Comparison of ENCODE assay signal across 8 cellular contexts in genomic region chr7:45919947-45920542, GRCh38. TPM values are rescaled to one million over a fixed set of nuclear protein-coding genes. Genes with fewer than 3 reads are reported as not detected.
A peak's percentile ranks its signal among the peaks of the same experiment; 100 is the strongest.
DNase-seq lines count a peak whose midpoint lies in the region; ATAC-seq and TF ChIP-seq lines count a peak whose summit lies in the region.

No MANE protein-coding gene starts in this region.

- TF ChIP-seq CTCF in VCaP (conservative IDR thresholded peaks at IDR 0.05) = 0 out of 2 replicates have a peak, but pooled peaks have one; percentile 15
- TF ChIP-seq CTCF in sigmoid colon (IDR thresholded peaks at IDR 0.05) = no peak

- peaks cover 17% of the 10 kb centered on the region for H4K20me1 ChIP-seq in GM23248 (ENCODE audit: insufficient read depth)

- peaks cover 86% of the 10 kb centered on the region for H3F3A ChIP-seq in GM23248 (ENCODE audit: insufficient read depth)

- H3K4me3 ChIP-seq in GM23248 (peak overlapping the region; percentile 99), right cardiac atrium (ENCODE audit: low read length) (peak overlapping the region; percentile 55), sigmoid colon (peak overlapping the region; percentile 26 to 66 (median 52))

- in situ Hi-C loops in GM23248 (cut with MboI) = loop anchor here (5.0 to 25.0 kb wide), 4 partner anchors 432 to 1267 kb away; no protein-coding TSS in a partner anchor

- H3K27me3 ChIP-seq in GM23248 (replicated peaks; ENCODE audit: insufficient read depth) (no peaks in the 10 kb centered on the region), right cardiac atrium (ENCODE audit: control insufficient read depth, insufficient read depth) (no peaks in the 10 kb centered on the region), sigmoid colon (peaks cover 6 to 42% (median 12%) of the 10 kb centered on the region in 3 donors)

- no peak for TF ChIP-seq EP300 in sigmoid colon (IDR thresholded peaks at IDR 0.05)

- no peaks in the 10 kb centered on the region for H3K9me3 ChIP-seq in GM23248 (ENCODE audit: low read depth)
- no peaks in the 10 kb centered on the region for H3K9me3 ChIP-seq in right cardiac atrium (ENCODE audit: control insufficient read depth, low read length)
- H3K9me3 ChIP-seq in sigmoid colon = no peaks in the 10 kb centered on the region

- H3K9me2 ChIP-seq in GM23248 (ENCODE audit: insufficient read depth) = no peaks in the 10 kb centered on the region

- H2AFZ ChIP-seq in GM23248 = no peak overlapping the region

- DNase-seq in GM23248 = peak; percentile 35
- peak in 1 of 3 donors; percentile 38 for DNase-seq in right cardiac atrium
- no peak for DNase-seq in sigmoid colon
- DNase-seq in retina = no peak
- no peak for DNase-seq in mesenteric fat pad (ENCODE audit: low spot score)

- ATAC-seq in right cardiac atrium = no peak
- ATAC-seq in GM21737 (IDR thresholded peaks at IDR 0.05; ENCODE audit: unreplicated experiment) = no peak
- no peak for ATAC-seq in GM18858 (IDR thresholded peaks at IDR 0.05; ENCODE audit: unreplicated experiment)

- peak overlapping the region; percentile 75 for H3K27ac ChIP-seq in GM23248
- H3K27ac ChIP-seq in VCaP = peak overlapping the region; percentile 84
- H3K27ac ChIP-seq in right cardiac atrium (ENCODE audit: low read length) = no peak overlapping the region
- peak overlapping the region in 3 of 4 donors; percentile 15 to 81 (median 55) for H3K27ac ChIP-seq in sigmoid colon

- no peak for TF ChIP-seq POLR2A in sigmoid colon (IDR thresholded peaks at IDR 0.05)

- peak overlapping the region; percentile 96 for H3K9ac ChIP-seq in GM23248

- H3K79me2 ChIP-seq in GM23248 (ENCODE audit: insufficient read depth) = peaks cover 53% of the 10 kb centered on the region

- H3K4me1 ChIP-seq in GM23248 (ENCODE audit: insufficient read depth) = peaks cover 38% of the 10 kb centered on the region
- peaks cover 5% of the 10 kb centered on the region for H3K4me1 ChIP-seq in right cardiac atrium (ENCODE audit: control insufficient read depth, insufficient read depth, low read length)
- peaks cover 0 to 60% (median 53%) of the 10 kb centered on the region in 4 donors for H3K4me1 ChIP-seq in sigmoid colon

- H3K36me3 ChIP-seq in GM23248 (ENCODE audit: low read depth) (peaks cover 53% of the 10 kb centered on the region), sigmoid colon (peaks cover 0 to 19% (median 5%) of the 10 kb centered on the region in 4 donors)

- intact Hi-C loops in right cardiac atrium (cut with DNase I) (loop anchor here (2.0 to 10.0 kb wide), 12 partner anchors 125 to 1335 kb away; no protein-coding TSS in a partner anchor), sigmoid colon (cut with DNase I) (loop anchor here (10.0 kb wide), 1 partner anchor 1015 kb away; no protein-coding TSS in a partner anchor)

- 1 to 2% methylated on average over 23 of the region's 23 CpGs for WGBS in GM23248 (ENCODE audit: low coverage in 1 of 2, low lambda C conversion rate in 2 of 2, missing lambda C conversion rate in 2 of 2), 2 experiments
- 7% methylated on average over 23 of the region's 23 CpGs for WGBS in right cardiac atrium
- 5 to 9% methylated on average over 23 of the region's 23 CpGs for WGBS in sigmoid colon, 2 donors

- peak overlapping the region; percentile 95 for H3K4me2 ChIP-seq in GM23248 (ENCODE audit: unreplicated experiment)

RNA-seq across cellular contexts. Expression of gene IGFBP3, which starts 1.0 kb away (rescaled TPM):
- total RNA-seq in GM23248 (2014; rRNA removed; shearing (Covaris generic)) = 29,310 and 34,986 TPM in 2 replicates
- polyA plus RNA-seq in GM23248 (2016; fragmentation: Nextera tagmentation; extraction: Ambion mirVana) (17,437 and 17,601 TPM in 2 replicates), right cardiac atrium (117 TPM), sigmoid colon (10 to 100 TPM in 1 of 3 donors, 1 to 10 TPM in 2; 4.8 to 44.9 (median 5.3) TPM)
- total RNA-seq in right cardiac atrium (100 to 1,000 TPM in 1 of 4 donors, 10 to 100 TPM in 3; 90.6 to 212 (median 97.5) TPM), sigmoid colon (100 to 1,000 TPM in 3 of 4 donors, 10 to 100 TPM in 1; 54.0 to 330 (median 177) TPM), mesenteric fat pad (223 TPM)

RNA-seq across cellular contexts. Expression of gene IGFBP1, which starts 31.8 kb away (rescaled TPM):
- total RNA-seq in GM23248 (2014; rRNA removed; shearing (Covaris generic)) = 1.3 TPM in 1 of 2 replicates, not detected in the other
- polyA plus RNA-seq in GM23248 (2016; fragmentation: Nextera tagmentation; extraction: Ambion mirVana) (0.34 and 0.50 TPM in 2 replicates), right cardiac atrium (0.14 TPM), sigmoid colon (not detected)
- total RNA-seq in right cardiac atrium (under 1 TPM in 1 of 4 donors, not detected in 3; 0.25 TPM), sigmoid colon (not detected), mesenteric fat pad (not detected)

RNA-seq across cellular contexts. Expression of gene CCDC201, which starts 47.2 kb away (rescaled TPM):
- total RNA-seq in GM23248 (2014; rRNA removed; shearing (Covaris generic)) = not detected in 2 replicates
- polyA plus RNA-seq in GM23248 (2016; fragmentation: Nextera tagmentation; extraction: Ambion mirVana) (not detected in 2 replicates), right cardiac atrium (not detected), sigmoid colon (not detected)
- total RNA-seq in right cardiac atrium (not detected), sigmoid colon (not detected), mesenteric fat pad (not detected)

Comparison
In these comparisons a context has a peak if more than half of its experiments do, and no peak if none do; other contexts are left out.
1. RNA of gene IGFBP3, which starts 1.0 kb away (total RNA-seq): 29,310 to 34,986 TPM in GM23248; 223 TPM in mesenteric fat pad (single experiment), 54.0 to 330 TPM in sigmoid colon and 90.6 to 212 TPM in right cardiac atrium; every median in the first group is over 10 times any median in the second.
2. Peak in every context shown above with its lines, with median percentiles within 50 percentile points of each other: H3K4me3 ChIP-seq.